1 cellular context compared by ENCODE assay signal in genomic region chr1:171339345-171339744, GRCh38. TPM values are rescaled to one million over a fixed set of nuclear protein-coding genes. Genes with fewer than 3 reads are reported as not detected.
"Had no signal": no experiment of that assay in that cellular context is flagged by ENCODE, and none has a peak within 500 bp of the region (broad histone marks: within the 10 kb centered on the region; RNA-seq: fewer than 3 reads in every experiment).

No MANE protein-coding gene starts in this region.

RNA-seq across cellular contexts. Expression of gene FMO4, which starts 25.4 kb away (rescaled TPM):
- polyA plus RNA-seq: neural cell had no signal
